Comparison of ENCODE assay signal across 8 cellular contexts in the genomic region with DNA sequence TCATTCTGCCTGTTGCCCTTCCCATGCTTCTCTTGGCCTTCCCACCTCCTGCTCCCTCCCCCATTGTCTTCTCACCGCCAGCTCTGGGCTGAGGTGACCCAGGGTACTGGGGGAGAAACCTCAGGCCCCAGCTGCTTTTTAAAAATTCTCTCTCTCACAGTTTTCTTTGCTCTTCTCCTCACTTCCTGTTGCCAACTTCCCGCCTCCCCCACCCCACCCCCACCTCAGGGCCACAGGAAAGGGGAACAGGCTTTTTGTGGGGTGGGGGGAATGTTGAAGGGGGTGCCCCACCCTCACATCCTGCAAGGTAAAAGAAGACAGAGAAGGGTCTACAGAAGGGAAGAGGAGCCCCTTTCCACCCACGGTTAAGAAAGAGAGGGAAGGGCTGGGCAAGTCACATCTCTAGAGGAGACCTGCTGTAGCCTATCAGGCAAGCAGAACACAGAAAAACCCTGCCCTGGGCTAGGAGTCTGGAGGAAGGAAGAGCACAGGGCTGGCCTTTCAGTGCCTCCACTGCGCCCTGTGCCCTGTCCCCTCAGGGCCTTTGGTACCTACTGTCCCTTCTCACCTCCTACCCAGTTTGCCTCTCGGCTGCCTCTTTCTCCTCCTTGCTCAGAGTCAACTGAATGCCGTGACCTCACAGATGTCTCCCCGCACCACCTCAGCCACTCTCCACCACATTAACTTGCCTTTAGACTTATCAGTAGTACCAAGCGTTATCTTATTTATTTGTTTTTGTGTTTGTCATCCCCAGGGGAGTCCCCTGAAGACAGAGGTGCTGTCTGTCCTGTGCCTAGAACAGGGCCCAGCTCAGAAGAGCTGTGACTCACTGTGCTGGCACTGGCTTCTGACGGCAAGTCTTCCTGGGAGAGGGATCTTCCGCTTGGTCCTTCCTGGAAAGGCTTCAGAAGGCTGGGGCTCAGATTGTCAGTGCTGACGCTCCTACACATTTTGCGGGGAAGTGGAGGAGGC. TPM values are rescaled to one million over a fixed set of nuclear protein-coding genes. Genes with fewer than 3 reads are reported as not detected.
A peak's percentile ranks its signal among the peaks of the same experiment; 100 is the strongest.
DNase-seq lines count a peak whose midpoint lies in the region; ATAC-seq and TF ChIP-seq lines count a peak whose summit lies in the region.

No MANE protein-coding gene starts in this region.

- H3K4me3 ChIP-seq in ascending aorta = peak overlapping the region in 1 of 2 donors; percentile 65
- H3K4me3 ChIP-seq in mucosa of rectum (ENCODE audit: low read length in 2 of 2) = peak overlapping the region; percentile 42 to 75
- no peak overlapping the region for H3K4me3 ChIP-seq in GM23248

- TF ChIP-seq CTCF in ascending aorta (IDR thresholded peaks at IDR 0.05) = no peak

- H3K27ac ChIP-seq in ascending aorta (peak overlapping the region; percentile 44 to 57), mucosa of rectum (ENCODE audit: low read depth in 2 of 2, low read length in 2 of 2) (peak overlapping the region; percentile 75 to 91), GM23248 (no peak overlapping the region)

- H3K9me2 ChIP-seq in GM23248 (ENCODE audit: insufficient read depth) = no peaks in the 10 kb centered on the region

- H3F3A ChIP-seq in GM23248 (ENCODE audit: insufficient read depth) = peaks cover under 1% of the 10 kb centered on the region; the same call in 1 of the 2 replicates

- intact Hi-C loops in ascending aorta (cut with DNase I) = no loop called here

- 70 to 71% methylated on average over 10 to 12 of the region's 12 CpGs for WGBS in GM23248 (ENCODE audit: low coverage in 1 of 2, low lambda C conversion rate in 2 of 2, missing lambda C conversion rate in 2 of 2), 2 experiments

- in situ Hi-C loops in GM23248 (cut with MboI) = no loop called here

- no peaks in the 10 kb centered on the region for H3K9me3 ChIP-seq in ascending aorta
- no peaks in the 10 kb centered on the region for H3K9me3 ChIP-seq in mucosa of rectum (ENCODE audit: control insufficient read depth in 2 of 2, low read length in 2 of 2)
- H3K9me3 ChIP-seq in GM23248 (ENCODE audit: low read depth) = no peaks in the 10 kb centered on the region

- H3K4me2 ChIP-seq in GM23248 (ENCODE audit: unreplicated experiment) = no peak overlapping the region

- H4K20me1 ChIP-seq in GM23248 (ENCODE audit: insufficient read depth) = no peaks in the 10 kb centered on the region

- DNase-seq in CD1c-positive myeloid dendritic cell (ENCODE audit: extremely low spot score) = peak; percentile 81
- peak; percentile 66 for DNase-seq in OCI-M1 (lab: John Stamatoyannopoulos, UW)
- DNase-seq in ascending aorta (ENCODE audit: low spot score in 2 of 2) = no peak
- DNase-seq in DMS114 treated with DMSO at 0.1 percent for 48 hours (lab: John Stamatoyannopoulos, UW; ENCODE audit: unreplicated experiment) = no peak
- DNase-seq in GM23248 = no peak
- no peak for DNase-seq in HPDE6-E6E7 (ENCODE audit: extremely low spot score)

- ATAC-seq in GM21390 (IDR thresholded peaks at IDR 0.05; ENCODE audit: unreplicated experiment) = peak; percentile 51

- H3K27me3 ChIP-seq in ascending aorta (peaks cover 7% of the 10 kb centered on the region), mucosa of rectum (ENCODE audit: control insufficient read depth in 2 of 2, insufficient read depth in 2 of 2, low read length in 2 of 2) (peaks cover 12 to 49% of the 10 kb centered on the region in 2 donors), GM23248 (replicated peaks; ENCODE audit: insufficient read depth) (peaks cover 49% of the 10 kb centered on the region)

- H3K9ac ChIP-seq in mucosa of rectum (ENCODE audit: low read depth in 1 of 2, low read length in 2 of 2) (peak overlapping the region; percentile 4 to 74), GM23248 (no peak overlapping the region)

- H2AFZ ChIP-seq in GM23248 = no peak overlapping the region

- H3K36me3 ChIP-seq in ascending aorta = no peaks in the 10 kb centered on the region
- H3K36me3 ChIP-seq in mucosa of rectum (ENCODE audit: control insufficient read depth in 2 of 2, insufficient read depth in 2 of 2, low read length in 2 of 2) = no peaks in the 10 kb centered on the region
- H3K36me3 ChIP-seq in GM23248 (ENCODE audit: low read depth) = no peaks in the 10 kb centered on the region

- H3K4me1 ChIP-seq in ascending aorta = peaks cover 11 to 13% of the 10 kb centered on the region in 2 donors
- peaks cover 26 to 28% of the 10 kb centered on the region in 2 donors for H3K4me1 ChIP-seq in mucosa of rectum (ENCODE audit: control insufficient read depth in 2 of 2, insufficient read depth in 2 of 2, low read length in 2 of 2)
- no peaks in the 10 kb centered on the region for H3K4me1 ChIP-seq in GM23248 (ENCODE audit: insufficient read depth)

- no peaks in the 10 kb centered on the region for H3K79me2 ChIP-seq in GM23248 (ENCODE audit: insufficient read depth)

RNA-seq across cellular contexts. Expression of a gene that starts 1.7 kb away (rescaled TPM):
- total RNA-seq in ascending aorta = 21.6 TPM
- 0.11 TPM in 1 of 2 replicates, not detected in the other for total RNA-seq in GM23248 (2014; rRNA removed; shearing (Covaris generic))
- 0.48 and 0.61 TPM in 2 replicates for polyA plus RNA-seq in GM23248 (2016; fragmentation: Nextera tagmentation; extraction: Ambion mirVana)

RNA-seq across cellular contexts. Expression of a gene that starts 9.9 kb away (rescaled TPM):
- 78.0 TPM for total RNA-seq in ascending aorta
- 184 and 198 TPM in 2 replicates for total RNA-seq in GM23248 (2014; rRNA removed; shearing (Covaris generic))
- 264 and 272 TPM in 2 replicates for polyA plus RNA-seq in GM23248 (2016; fragmentation: Nextera tagmentation; extraction: Ambion mirVana)

RNA-seq across cellular contexts. Expression of a gene that starts 18.4 kb away (rescaled TPM):
- total RNA-seq in ascending aorta = 2.8 TPM
- 0.63 and 1.8 TPM in 2 replicates for total RNA-seq in GM23248 (2014; rRNA removed; shearing (Covaris generic))
- polyA plus RNA-seq in GM23248 (2016; fragmentation: Nextera tagmentation; extraction: Ambion mirVana) = 0.89 and 1.0 TPM in 2 replicates

RNA-seq across cellular contexts. Expression of a gene that starts 22.9 kb away (rescaled TPM):
- not detected for total RNA-seq in ascending aorta
- total RNA-seq in GM23248 (2014; rRNA removed; shearing (Covaris generic)) = 0.65 and 0.76 TPM in 2 replicates
- polyA plus RNA-seq in GM23248 (2016; fragmentation: Nextera tagmentation; extraction: Ambion mirVana) = 0.23 and 0.24 TPM in 2 replicates

RNA-seq across cellular contexts. Expression of a gene that starts 42.3 kb away (rescaled TPM):
- total RNA-seq in ascending aorta = 0.64 TPM
- total RNA-seq in GM23248 (2014; rRNA removed; shearing (Covaris generic)) = 13.2 and 14.7 TPM in 2 replicates
- 36.6 and 42.5 TPM in 2 replicates for polyA plus RNA-seq in GM23248 (2016; fragmentation: Nextera tagmentation; extraction: Ambion mirVana)

Comparison
In these comparisons a context has a peak if more than half of its experiments do, and no peak if none do; other contexts are left out.
1. DNase-seq: peak in CD1c-positive myeloid dendritic cell (single experiment) and OCI-M1 (single experiment); none in ascending aorta (0 of 2), DMS114 treated with DMSO at 0.1 percent for 48 hours (single experiment), GM23248 (single experiment) and HPDE6-E6E7 (single experiment).
2. RNA of a gene that starts 1.7 kb away (total RNA-seq): 21.6 TPM in ascending aorta (single experiment); 0.11 TPM in GM23248; every median in the first group is over 10 times any median in the second.